ENCODE assay signal across 17 cellular contexts in the genomic region with DNA sequence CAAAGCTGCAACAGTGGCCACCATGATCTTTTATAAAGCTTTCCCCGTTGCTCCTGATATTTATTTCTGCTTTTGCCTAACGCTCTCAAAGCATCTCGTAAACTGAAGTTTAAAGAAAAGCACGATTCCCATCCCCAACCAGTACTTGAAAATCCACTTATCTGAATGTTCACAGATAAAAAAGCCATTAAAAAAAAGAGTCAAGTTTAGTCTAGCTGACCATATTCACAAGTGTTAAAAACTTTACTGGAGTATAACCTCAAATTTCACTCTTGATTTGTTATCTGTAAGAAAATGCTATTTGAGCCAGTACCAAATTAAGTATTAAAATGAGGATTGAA. TPM values are rescaled to one million over a fixed set of nuclear protein-coding genes. Genes with fewer than 3 reads are reported as not detected.
DNase-seq lines count a peak whose midpoint lies in the region; ATAC-seq and TF ChIP-seq lines count a peak whose summit lies in the region.
"Had no signal": no experiment of that assay in that cellular context is flagged by ENCODE, and none has a peak within 500 bp of the region (broad histone marks: within the 10 kb centered on the region; RNA-seq: fewer than 3 reads in every experiment).

No MANE protein-coding gene starts in this region.

- 75% methylated on average over 4 of the region's 4 CpGs for WGBS in right lobe of liver (ENCODE audit: insufficient coverage, low coverage, low lambda C conversion rate, missing lambda C conversion rate)

- TF ChIP-seq POLR2A in right lobe of liver (IDR thresholded peaks at IDR 0.05) = no peak

- no peak for DNase-seq in activated CD8-positive, alpha-beta memory T cell treated with anti-CD3 and anti-CD28 coated beads, Interleukin-2, amount 10 ng/mL, durations not matched to agents 7 days and 5 days
- DNase-seq in activated CD8-positive, alpha-beta memory T cell treated with anti-CD3 and anti-CD28 coated beads, Interleukin-2, amount 50 U/mL, for 48 hours = no peak
- DNase-seq in WTC11 (ENCODE audit: low spot score) (no peak), right lobe of liver (no peak), NOMO-1 treated with DMSO at 0.1 percent for 48 hours (lab: John Stamatoyannopoulos, UW; ENCODE audit: unreplicated experiment) (no peak), SHP77 treated with DMSO at 0.1 percent for 48 hours (lab: John Stamatoyannopoulos, UW) (no peak), OCI-M2 (lab: John Stamatoyannopoulos, UW; ENCODE audit: unreplicated experiment) (no peak)
- no peak for DNase-seq in stimulated activated effector memory CD8-positive, alpha-beta T cell treated with anti-CD3 and anti-CD28 coated beads, Interleukin-12 subunit alpha, Interleukin-12 subunit beta, amount 100 ng/mL, for 72 hours (ENCODE audit: low spot score in 2 of 2)
- DNase-seq: activated CD4-positive, alpha-beta T cell treated with anti-CD3 and anti-CD28 coated beads for 36 hours; erythroblast; left lung; NCI-H1930; spleen; tibial artery had no signal

- CTCF ChIA-PET in activated CD8-positive, alpha-beta memory T cell treated with anti-CD3 and anti-CD28 coated beads, Interleukin-2, amount 10 ng/mL, durations not matched to agents 7 days and 5 days (lab: Charles Lee) = interaction anchor here (0.9 to 9.5 kb wide), 4 partner anchors 16 to 262 kb away, joined by 3 to 153 read pairs (median 3); no protein-coding TSS in a partner anchor
- CTCF ChIA-PET in WTC11 (lab: Charles Lee) = interaction anchor here (0.8 to 11.9 kb wide), 5 partner anchors 11 to 123 kb away, joined by 3 to 468 read pairs (median 4); a partner anchor contains a TSS

- H3K4me1 ChIP-seq in right lobe of liver = peaks cover 0 to 71% (median 32%) of the 10 kb centered on the region in 4 donors
- H3K4me1 ChIP-seq: breast epithelium had no signal

- H3K27me3 Mint-ChIP-seq in activated CD8-positive, alpha-beta memory T cell treated with anti-CD3 and anti-CD28 coated beads, Interleukin-2, amount 10 ng/mL, durations not matched to agents 7 days and 5 days = no peaks in the 10 kb centered on the region
- no peaks in the 10 kb centered on the region for H3K27me3 Mint-ChIP-seq in WTC11 (ENCODE audit: low read depth)
- H3K27me3 Mint-ChIP-seq: activated CD4-positive, alpha-beta T cell treated with anti-CD3 and anti-CD28 coated beads for 36 hours had no signal

- peaks cover 0 to 27% (median 14%) of the 10 kb centered on the region in 4 donors for H3K36me3 ChIP-seq in right lobe of liver

- H3K4me3 ChIP-seq in right lobe of liver = no peak overlapping the region
- H3K4me3 ChIP-seq: BLaER1 treated with 17β-estradiol and CSF1 and Interleukin-3, amounts not matched to agents 10 nM and 100 nM; breast epithelium; left lung; spleen; tibial artery had no signal

- H3K9me3 Mint-ChIP-seq in activated CD8-positive, alpha-beta memory T cell treated with anti-CD3 and anti-CD28 coated beads, Interleukin-2, amount 10 ng/mL, durations not matched to agents 7 days and 5 days (ENCODE audit: low read depth) = no peaks in the 10 kb centered on the region
- no peaks in the 10 kb centered on the region for H3K9me3 Mint-ChIP-seq in WTC11
- H3K9me3 Mint-ChIP-seq in stimulated activated effector memory CD8-positive, alpha-beta T cell treated with anti-CD3 and anti-CD28 coated beads, Interleukin-12 subunit alpha, Interleukin-12 subunit beta, amount 100 ng/mL, for 72 hours = no peaks in the 10 kb centered on the region

- peak overlapping the region; percentile 47 to 79 (median 57) for H3K27ac ChIP-seq in right lobe of liver
- H3K27ac ChIP-seq: BLaER1 treated with 17β-estradiol and CSF1 and Interleukin-3, amounts not matched to agents 10 nM and 100 nM; left lung; spleen; tibial artery had no signal

- intact Hi-C loops in right lobe of liver (cut with DNase I) = loop anchor here in 1 of 2 donors (10.0 kb wide), 1 partner anchor 50 kb away; no protein-coding TSS in a partner anchor

- peaks cover 46% of the 10 kb centered on the region for H3K36me3 Mint-ChIP-seq in activated CD8-positive, alpha-beta memory T cell treated with anti-CD3 and anti-CD28 coated beads, Interleukin-2, amount 10 ng/mL, durations not matched to agents 7 days and 5 days
- H3K36me3 Mint-ChIP-seq in WTC11 = peaks cover 31% of the 10 kb centered on the region
- H3K36me3 Mint-ChIP-seq in stimulated activated effector memory CD8-positive, alpha-beta T cell treated with anti-CD3 and anti-CD28 coated beads, Interleukin-12 subunit alpha, Interleukin-12 subunit beta, amount 100 ng/mL, for 72 hours = peaks cover 86% of the 10 kb centered on the region

- H3K9me3 ChIP-seq in right lobe of liver = peaks cover 0 to 3% (median 0%) of the 10 kb centered on the region in 4 donors
- H3K9me3 ChIP-seq: BLaER1 treated with 17β-estradiol and CSF1 and Interleukin-3, amounts not matched to agents 10 nM and 100 nM; breast epithelium; left lung; spleen; tibial artery had no signal

- TF ChIP-seq CTCF in WTC11 (IDR thresholded peaks at IDR 0.05) (no peak), right lobe of liver (IDR thresholded peaks at IDR 0.05) (no peak)

- H3K27me3 ChIP-seq in right lobe of liver = no peaks in the 10 kb centered on the region
- H3K27me3 ChIP-seq: BLaER1 treated with 17β-estradiol and CSF1 and Interleukin-3, amounts not matched to agents 10 nM and 100 nM; breast epithelium; left lung; spleen; tibial artery had no signal

- H3K4me1 Mint-ChIP-seq in activated CD8-positive, alpha-beta memory T cell treated with anti-CD3 and anti-CD28 coated beads, Interleukin-2, amount 10 ng/mL, durations not matched to agents 7 days and 5 days = peaks cover 15% of the 10 kb centered on the region
- peaks cover 41% of the 10 kb centered on the region for H3K4me1 Mint-ChIP-seq in WTC11
- H3K4me1 Mint-ChIP-seq in stimulated activated effector memory CD8-positive, alpha-beta T cell treated with anti-CD3 and anti-CD28 coated beads, Interleukin-12 subunit alpha, Interleukin-12 subunit beta, amount 100 ng/mL, for 72 hours = peaks cover 33% of the 10 kb centered on the region

- ATAC-seq in activated CD8-positive, alpha-beta memory T cell treated with anti-CD3 and anti-CD28 coated beads, Interleukin-2, amount 10 ng/mL, durations not matched to agents 7 days and 5 days = no peak
- ATAC-seq in WTC11 = no peak
- ATAC-seq in right lobe of liver = no peak
- no peak for ATAC-seq in stimulated activated effector memory CD8-positive, alpha-beta T cell treated with anti-CD3 and anti-CD28 coated beads, Interleukin-12 subunit alpha, Interleukin-12 subunit beta, amount 100 ng/mL, for 72 hours
- ATAC-seq: activated CD4-positive, alpha-beta T cell treated with anti-CD3 and anti-CD28 coated beads for 36 hours; SK-N-SH treated with all-trans-retinoic acid at 6 μM for 48 hours had no signal

- H3K27ac Mint-ChIP-seq in activated CD8-positive, alpha-beta memory T cell treated with anti-CD3 and anti-CD28 coated beads, Interleukin-2, amount 10 ng/mL, durations not matched to agents 7 days and 5 days = peak overlapping the region; percentile 44
- peak overlapping the region; percentile 58 for H3K27ac Mint-ChIP-seq in WTC11
- H3K27ac Mint-ChIP-seq in stimulated activated effector memory CD8-positive, alpha-beta T cell treated with anti-CD3 and anti-CD28 coated beads, Interleukin-12 subunit alpha, Interleukin-12 subunit beta, amount 100 ng/mL, for 72 hours = peak overlapping the region; percentile 67
- H3K27ac Mint-ChIP-seq: activated CD4-positive, alpha-beta T cell treated with anti-CD3 and anti-CD28 coated beads for 36 hours had no signal

- H3K4me3 Mint-ChIP-seq in activated CD8-positive, alpha-beta memory T cell treated with anti-CD3 and anti-CD28 coated beads, Interleukin-2, amount 10 ng/mL, durations not matched to agents 7 days and 5 days = no peak overlapping the region
- H3K4me3 Mint-ChIP-seq in WTC11 = no peak overlapping the region
- no peak overlapping the region for H3K4me3 Mint-ChIP-seq in stimulated activated effector memory CD8-positive, alpha-beta T cell treated with anti-CD3 and anti-CD28 coated beads, Interleukin-12 subunit alpha, Interleukin-12 subunit beta, amount 100 ng/mL, for 72 hours
- H3K4me3 Mint-ChIP-seq: activated CD4-positive, alpha-beta T cell treated with anti-CD3 and anti-CD28 coated beads for 36 hours had no signal

- POLR2A ChIA-PET in WTC11 (lab: Charles Lee) = interaction anchor here (1.0 kb wide), 1 partner anchor 34 kb away, joined by 3 read pairs; no protein-coding TSS in a partner anchor

TF ChIP-seq in WTC11, 78 proteins besides CTCF, POLR2A, EP300 and RAD21 (continues in another document):
- no peak for TF ChIP-seq FOXK1 (CRISPR knock-in tag; IDR thresholded peaks at IDR 0.05)
- no peak for TF ChIP-seq NR2C2 (CRISPR knock-in tag; IDR thresholded peaks at IDR 0.05)
- TF ChIP-seq RELA (CRISPR knock-in tag; IDR thresholded peaks at IDR 0.05; ENCODE audit: borderline replicate concordance) = no peak
- TF ChIP-seq ATF1 (CRISPR knock-in tag; IDR thresholded peaks at IDR 0.05) = no peak
- TF ChIP-seq NR3C1 (CRISPR knock-in tag; conservative IDR thresholded peaks at IDR 0.05; ENCODE audit: low read depth) = no peak
- no peak for TF ChIP-seq JAZF1 (CRISPR knock-in tag; IDR thresholded peaks at IDR 0.05)
- no peak for TF ChIP-seq SP1 (CRISPR knock-in tag; conservative IDR thresholded peaks at IDR 0.05)
- no peak for TF ChIP-seq CREB1 (CRISPR knock-in tag; IDR thresholded peaks at IDR 0.05)
- no peak for TF ChIP-seq GTF2I (CRISPR knock-in tag; conservative IDR thresholded peaks at IDR 0.05)
- TF ChIP-seq EMX1 (CRISPR knock-in tag; IDR thresholded peaks at IDR 0.05) = no peak
- TF ChIP-seq FOXJ3 (CRISPR knock-in tag; IDR thresholded peaks at IDR 0.05; ENCODE audit: borderline replicate concordance) = no peak

RNA-seq across cellular contexts. Expression of a gene that starts 34.6 kb away (rescaled TPM):
- not detected for total RNA-seq in activated CD8-positive, alpha-beta memory T cell treated with anti-CD3 and anti-CD28 coated beads, Interleukin-2, amount 10 ng/mL, durations not matched to agents 7 days and 5 days
- total RNA-seq in WTC11 (2021) (14.8 to 15.2 TPM (median 15.0 TPM) in 3 replicates), right lobe of liver (10 to 100 TPM in 2 of 6 experiments, 1 to 10 TPM in 4; 6.9 to 27.0 (median 7.9) TPM)

RNA-seq across cellular contexts. Expression of a gene that starts 35.1 kb away (rescaled TPM):
- total RNA-seq in activated CD8-positive, alpha-beta memory T cell treated with anti-CD3 and anti-CD28 coated beads, Interleukin-2, amount 10 ng/mL, durations not matched to agents 7 days and 5 days = 100 to 1,000 TPM; 179 to 211 TPM
- total RNA-seq in WTC11 (2021) (401 to 414 TPM (median 403 TPM) in 3 replicates), right lobe of liver (10 to 100 TPM; 32.8 to 91.1 (median 68.6) TPM)

Comparison
In these comparisons a context has a peak if more than half of its experiments do, and no peak if none do; other contexts are left out.
1. RNA of a gene that starts 34.6 kb away (total RNA-seq): 14.8 to 15.2 TPM in WTC11 and 6.9 to 27.0 TPM in right lobe of liver; not detected in activated CD8-positive, alpha-beta memory T cell treated with anti-CD3 and anti-CD28 coated beads, Interleukin-2, amount 10 ng/mL, durations not matched to agents 7 days and 5 days; every median in the first group is over 4 times any median in the second.
2. Peak in every context shown above with its lines, with median percentiles within 50 percentile points of each other: H3K27ac Mint-ChIP-seq.